15 cellular contexts compared by ENCODE assay signal in genomic region chr1:154270833-154271232, GRCh38. TPM values are rescaled to one million over a fixed set of nuclear protein-coding genes. Genes with fewer than 3 reads are reported as not detected.
DNase-seq lines count a peak whose midpoint lies in the region; ATAC-seq and TF ChIP-seq lines count a peak whose summit lies in the region.
"Had no signal": no experiment of that assay in that cellular context is flagged by ENCODE, and none has a peak within 500 bp of the region (broad histone marks: within the 10 kb centered on the region; RNA-seq: fewer than 3 reads in every experiment).

No MANE protein-coding gene starts in this region.

- H3K27me3 ChIP-seq in BLaER1 treated with 17β-estradiol and CSF1 and Interleukin-3, amounts not matched to agents 10 nM and 100 nM = no peaks in the 10 kb centered on the region

- H3K27ac ChIP-seq in BLaER1 treated with 17β-estradiol and CSF1 and Interleukin-3, amounts not matched to agents 10 nM and 100 nM = peak overlapping the region in 9 of 11 experiments; percentile 55 to 89 (median 84); a peak in 16 of 22 replicates

- peak overlapping the region; percentile 47 for H3K4me3 Mint-ChIP-seq in activated CD8-positive, alpha-beta T cell treated with anti-CD3 and anti-CD28 coated beads for 36 hours
- H3K4me3 Mint-ChIP-seq in mesothelial cell of epicardium = peak overlapping the region; percentile 34

- peaks cover 0 to 25% (median 7%) of the 10 kb centered on the region in 11 experiments; a peak in 8 of 22 replicates for H4K20me1 ChIP-seq in BLaER1 treated with 17β-estradiol and CSF1 and Interleukin-3, amounts not matched to agents 10 nM and 100 nM

- CTCF ChIA-PET in activated CD8-positive, alpha-beta T cell treated with anti-CD3 and anti-CD28 coated beads for 36 hours (lab: Charles Lee) = interaction anchor here (1.1 to 4.3 kb wide), 14 partner anchors 7 to 281 kb away, joined by 3 to 38 read pairs (median 6); partner anchors contain the start of genes RPS27, TPM3 and UBAP2L

- ATAC-seq in activated CD8-positive, alpha-beta T cell treated with anti-CD3 and anti-CD28 coated beads for 36 hours = peak; percentile 15
- no peak for ATAC-seq in HG02852 (IDR thresholded peaks at IDR 0.05; ENCODE audit: unreplicated experiment)
- no peak for ATAC-seq in GM19035 (IDR thresholded peaks at IDR 0.05; ENCODE audit: unreplicated experiment)
- ATAC-seq: esophagus mucosa had no signal

- H3K36me3 ChIP-seq in BLaER1 treated with 17β-estradiol and CSF1 and Interleukin-3, amounts not matched to agents 10 nM and 100 nM = peaks cover 63 to 80% (median 72%) of the 10 kb centered on the region in 11 experiments

- H3K9me3 Mint-ChIP-seq in activated CD8-positive, alpha-beta T cell treated with anti-CD3 and anti-CD28 coated beads for 36 hours = no peaks in the 10 kb centered on the region
- no peaks in the 10 kb centered on the region for H3K9me3 Mint-ChIP-seq in mesothelial cell of epicardium

- in situ Hi-C loops in GM13976 (cut with MboI; ENCODE audit: low sequenced_read_pairs, unreplicated experiment) = no loop called here

- peaks cover 23 to 37% (median 29%) of the 10 kb centered on the region in 10 experiments for H3K4me1 ChIP-seq in BLaER1 treated with 17β-estradiol and CSF1 and Interleukin-3, amounts not matched to agents 10 nM and 100 nM

- H3K27ac Mint-ChIP-seq in activated CD8-positive, alpha-beta T cell treated with anti-CD3 and anti-CD28 coated beads for 36 hours = peak overlapping the region; percentile 99
- peak overlapping the region; percentile 95 for H3K27ac Mint-ChIP-seq in mesothelial cell of epicardium

- H3K4me3 ChIP-seq in BLaER1 treated with 17β-estradiol and CSF1 and Interleukin-3, amounts not matched to agents 10 nM and 100 nM = peak overlapping the region in 1 of 10 experiments; percentile 84; a peak in 1 of 20 replicates
- H3K4me3 ChIP-seq: lung had no signal

- DNase-seq in GM13976 (ENCODE audit: low spot score) (peak; percentile 45), mesothelial cell of epicardium (ENCODE audit: low spot score in 2 of 2, unreplicated experiment in 2 of 2) (no peak), nucleus accumbens (lab: John Stamatoyannopoulos, UW) (no peak), AG08396 (ENCODE audit: low spot score) (no peak)
- peak; percentile 21 for DNase-seq in activated CD8-positive, alpha-beta T cell treated with anti-CD3 and anti-CD28 coated beads for 36 hours
- DNase-seq: GOT3; NCI-H1105 treated with DMSO at 0.1 percent for 48 hours; NCI-H510A; stimulated activated CD4-positive, alpha-beta T cell treated with anti-CD3 and anti-CD28 coated beads, Interleukin-1b, Interleukin-23, amount 100 ng/mL, for 48 hours had no signal

- TF ChIP-seq CTCF in GM13976 (IDR thresholded peaks at IDR 0.05; ENCODE audit: borderline replicate concordance, control extremely low read depth, extremely low read depth, insufficient read depth, missing control alignments) = no peak
- no peak for TF ChIP-seq CTCF in activated CD8-positive, alpha-beta T cell treated with anti-CD3 and anti-CD28 coated beads for 36 hours (IDR thresholded peaks at IDR 0.05)
- no peak for TF ChIP-seq CTCF in mesothelial cell of epicardium (IDR thresholded peaks at IDR 0.05; ENCODE audit: unreplicated experiment)

- peaks cover 70% of the 10 kb centered on the region for H3K36me3 Mint-ChIP-seq in activated CD8-positive, alpha-beta T cell treated with anti-CD3 and anti-CD28 coated beads for 36 hours (ENCODE audit: low read depth)
- peaks cover 22% of the 10 kb centered on the region for H3K36me3 Mint-ChIP-seq in mesothelial cell of epicardium

- H3K27me3 Mint-ChIP-seq in activated CD8-positive, alpha-beta T cell treated with anti-CD3 and anti-CD28 coated beads for 36 hours = no peaks in the 10 kb centered on the region
- no peaks in the 10 kb centered on the region for H3K27me3 Mint-ChIP-seq in mesothelial cell of epicardium (ENCODE audit: low read depth)

- POLR2A ChIA-PET in activated CD8-positive, alpha-beta T cell treated with anti-CD3 and anti-CD28 coated beads for 36 hours (lab: Charles Lee) = interaction anchor here (0.7 to 2.6 kb wide), 7 partner anchors 10 to 281 kb away, joined by 3 to 9 read pairs (median 4); partner anchors contain the start of gene UBAP2L

- peak overlapping the region in 10 of 11 experiments; percentile 86 to 92 (median 88); a peak in 11 of 22 replicates for H3K9ac ChIP-seq in BLaER1 treated with 17β-estradiol and CSF1 and Interleukin-3, amounts not matched to agents 10 nM and 100 nM

- intact Hi-C loops in activated CD8-positive, alpha-beta T cell treated with anti-CD3 and anti-CD28 coated beads for 36 hours (cut with micrococcal nuclease) = loop anchor here (5.0 kb wide), 2 partner anchors 49 to 74 kb away; partner anchors contain the start of gene UBAP2L

- peaks cover 57% of the 10 kb centered on the region for H3K4me1 Mint-ChIP-seq in activated CD8-positive, alpha-beta T cell treated with anti-CD3 and anti-CD28 coated beads for 36 hours (ENCODE audit: low read depth)
- peaks cover 19% of the 10 kb centered on the region for H3K4me1 Mint-ChIP-seq in mesothelial cell of epicardium

- H3K4me2 ChIP-seq in BLaER1 treated with 17β-estradiol and CSF1 and Interleukin-3, amounts not matched to agents 10 nM and 100 nM = peak overlapping the region; percentile 71 to 95 (median 83); a peak in 19 of 22 replicates

- H3K9me3 ChIP-seq in BLaER1 treated with 17β-estradiol and CSF1 and Interleukin-3, amounts not matched to agents 10 nM and 100 nM (replicated peaks in 1 of 11) = no peaks in the 10 kb centered on the region

RNA-seq across cellular contexts. Expression of gene HAX1, which starts 1.6 kb away (rescaled TPM):
- total RNA-seq in activated CD8-positive, alpha-beta T cell treated with anti-CD3 and anti-CD28 coated beads for 36 hours = 100 to 1,000 TPM; 163 to 170 TPM
- 34.7 to 38.3 TPM (median 36.8 TPM) in 3 replicates for total RNA-seq in mesothelial cell of epicardium

RNA-seq across cellular contexts. Expression of gene AQP10, which starts 50.1 kb away (rescaled TPM):
- total RNA-seq in activated CD8-positive, alpha-beta T cell treated with anti-CD3 and anti-CD28 coated beads for 36 hours = under 1 TPM in 1 of 2 experiments, not detected in 1; 0.14 TPM
- 0.57 to 1.00 TPM (median 0.60 TPM) in 3 replicates for total RNA-seq in mesothelial cell of epicardium
- total RNA-seq: esophagus mucosa, RPMI7951 had no signal

RNA-seq across cellular contexts. Expression of gene UBAP2L, which starts 50.1 kb away (rescaled TPM):
- 100 to 1,000 TPM; 183 to 195 TPM for total RNA-seq in activated CD8-positive, alpha-beta T cell treated with anti-CD3 and anti-CD28 coated beads for 36 hours
- total RNA-seq in mesothelial cell of epicardium = 265 to 283 TPM (median 271 TPM) in 3 replicates

RNA-seq across cellular contexts. Expression of gene ATP8B2, which starts 54.5 kb away (rescaled TPM):
- total RNA-seq in activated CD8-positive, alpha-beta T cell treated with anti-CD3 and anti-CD28 coated beads for 36 hours = 10 to 100 TPM; 52.2 to 54.7 TPM
- total RNA-seq in mesothelial cell of epicardium = 37.5 to 38.8 TPM (median 38.6 TPM) in 3 replicates

Comparison
In these comparisons a context has a peak if more than half of its experiments do, and no peak if none do; other contexts are left out.
1. DNase-seq: peak in GM13976 (single experiment) and activated CD8-positive, alpha-beta T cell treated with anti-CD3 and anti-CD28 coated beads for 36 hours (single experiment); none in mesothelial cell of epicardium (0 of 2), nucleus accumbens (0 of 56) and AG08396 (single experiment).